In genomic region chr16:5769513-5769912, GRCh38 we compare ENCODE assay signal across 2 cellular contexts.
TF ChIP-seq lines count a peak whose summit lies in the region.

No MANE protein-coding gene starts in this region.

TF ChIP-seq in HepG2, 621 proteins besides CTCF, POLR2A, EP300 and RAD21:
- TF ChIP-seq POGK (CRISPR knock-in tag; conservative IDR thresholded peaks at IDR 0.05) = no peak
- TF ChIP-seq EED (CRISPR knock-in tag; IDR thresholded peaks at IDR 0.05) = no peak
- TF ChIP-seq RAD51 (IDR thresholded peaks at IDR 0.05; ENCODE audit: borderline replicate concordance) = peak; percentile 57; the same call in 1 of the 2 replicates

TF ChIP-seq in K562, 482 proteins besides CTCF, POLR2A, EP300 and RAD21:
- TF ChIP-seq, protein P1, sequence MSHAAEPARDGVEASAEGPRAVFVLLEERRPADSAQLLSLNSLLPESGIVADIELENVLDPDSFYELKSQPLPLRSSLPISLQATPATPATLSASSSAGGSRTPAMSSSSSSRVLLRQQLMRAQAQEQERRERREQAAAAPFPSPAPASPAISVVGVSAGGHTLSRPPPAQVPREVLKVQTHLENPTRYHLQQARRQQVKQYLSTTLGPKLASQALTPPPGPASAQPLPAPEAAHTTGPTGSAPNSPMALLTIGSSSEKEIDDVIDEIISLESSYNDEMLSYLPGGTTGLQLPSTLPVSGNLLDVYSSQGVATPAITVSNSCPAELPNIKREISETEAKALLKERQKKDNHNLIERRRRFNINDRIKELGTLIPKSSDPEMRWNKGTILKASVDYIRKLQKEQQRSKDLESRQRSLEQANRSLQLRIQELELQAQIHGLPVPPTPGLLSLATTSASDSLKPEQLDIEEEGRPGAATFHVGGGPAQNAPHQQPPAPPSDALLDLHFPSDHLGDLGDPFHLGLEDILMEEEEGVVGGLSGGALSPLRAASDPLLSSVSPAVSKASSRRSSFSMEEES (CRISPR knock-in tag; IDR thresholded peaks at IDR 0.05) = peak; percentile 77
- no peak for TF ChIP-seq CEBPG (CRISPR knock-in tag; IDR thresholded peaks at IDR 0.05)
- no peak for TF ChIP-seq CEBPG (tag; conservative IDR thresholded peaks at IDR 0.05 in 1 of 2, IDR thresholded peaks at IDR 0.05 in 1 of 2)
- TF ChIP-seq MYBL2 (IDR thresholded peaks at IDR 0.05; ENCODE audit: low read depth) = no peak
- TF ChIP-seq MYBL2 (CRISPR knock-in tag; IDR thresholded peaks at IDR 0.05; ENCODE audit: borderline replicate concordance) = no peak
- TF ChIP-seq RFX1 (IDR thresholded peaks at IDR 0.05) = no peak
- 0 out of 2 replicates have a peak, but pooled peaks have one; percentile 3 for TF ChIP-seq USF2 (CRISPR knock-in tag; IDR thresholded peaks at IDR 0.05)
- no peak for TF ChIP-seq DPF2 (IDR thresholded peaks at IDR 0.05)
- TF ChIP-seq, protein P2, sequence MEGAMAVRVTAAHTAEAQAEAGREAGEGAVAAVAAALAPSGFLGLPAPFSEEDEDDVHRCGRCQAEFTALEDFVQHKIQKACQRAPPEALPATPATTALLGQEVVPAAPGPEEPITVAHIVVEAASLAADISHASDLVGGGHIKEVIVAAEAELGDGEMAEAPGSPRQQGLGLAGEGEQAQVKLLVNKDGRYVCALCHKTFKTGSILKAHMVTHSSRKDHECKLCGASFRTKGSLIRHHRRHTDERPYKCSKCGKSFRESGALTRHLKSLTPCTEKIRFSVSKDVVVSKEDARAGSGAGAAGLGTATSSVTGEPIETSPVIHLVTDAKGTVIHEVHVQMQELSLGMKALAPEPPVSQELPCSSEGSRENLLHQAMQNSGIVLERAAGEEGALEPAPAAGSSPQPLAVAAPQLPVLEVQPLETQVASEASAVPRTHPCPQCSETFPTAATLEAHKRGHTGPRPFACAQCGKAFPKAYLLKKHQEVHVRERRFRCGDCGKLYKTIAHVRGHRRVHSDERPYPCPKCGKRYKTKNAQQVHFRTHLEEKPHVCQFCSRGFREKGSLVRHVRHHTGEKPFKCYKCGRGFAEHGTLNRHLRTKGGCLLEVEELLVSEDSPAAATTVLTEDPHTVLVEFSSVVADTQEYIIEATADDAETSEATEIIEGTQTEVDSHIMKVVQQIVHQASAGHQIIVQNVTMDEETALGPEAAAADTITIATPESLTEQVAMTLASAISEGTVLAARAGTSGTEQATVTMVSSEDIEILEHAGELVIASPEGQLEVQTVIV (CRISPR knock-in tag; IDR thresholded peaks at IDR 0.05; ENCODE audit: borderline replicate concordance) = no peak
- TF ChIP-seq, protein P3, sequence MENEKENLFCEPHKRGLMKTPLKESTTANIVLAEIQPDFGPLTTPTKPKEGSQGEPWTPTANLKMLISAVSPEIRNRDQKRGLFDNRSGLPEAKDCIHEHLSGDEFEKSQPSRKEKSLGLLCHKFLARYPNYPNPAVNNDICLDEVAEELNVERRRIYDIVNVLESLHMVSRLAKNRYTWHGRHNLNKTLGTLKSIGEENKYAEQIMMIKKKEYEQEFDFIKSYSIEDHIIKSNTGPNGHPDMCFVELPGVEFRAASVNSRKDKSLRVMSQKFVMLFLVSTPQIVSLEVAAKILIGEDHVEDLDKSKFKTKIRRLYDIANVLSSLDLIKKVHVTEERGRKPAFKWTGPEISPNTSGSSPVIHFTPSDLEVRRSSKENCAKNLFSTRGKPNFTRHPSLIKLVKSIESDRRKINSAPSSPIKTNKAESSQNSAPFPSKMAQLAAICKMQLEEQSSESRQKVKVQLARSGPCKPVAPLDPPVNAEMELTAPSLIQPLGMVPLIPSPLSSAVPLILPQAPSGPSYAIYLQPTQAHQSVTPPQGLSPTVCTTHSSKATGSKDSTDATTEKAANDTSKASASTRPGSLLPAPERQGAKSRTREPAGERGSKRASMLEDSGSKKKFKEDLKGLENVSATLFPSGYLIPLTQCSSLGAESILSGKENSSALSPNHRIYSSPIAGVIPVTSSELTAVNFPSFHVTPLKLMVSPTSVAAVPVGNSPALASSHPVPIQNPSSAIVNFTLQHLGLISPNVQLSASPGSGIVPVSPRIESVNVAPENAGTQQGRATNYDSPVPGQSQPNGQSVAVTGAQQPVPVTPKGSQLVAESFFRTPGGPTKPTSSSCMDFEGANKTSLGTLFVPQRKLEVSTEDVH (IDR thresholded peaks at IDR 0.05; ENCODE audit: low read depth, partially characterized antibody) = no peak
- no peak for TF ChIP-seq IRF9 (tag; IDR thresholded peaks at IDR 0.05)
TF ChIP-seq in K562: peak in this region for 2.
